ENCODE assay signal across 27 cellular contexts in genomic region chr7:710161-710560, GRCh38. TPM values are rescaled to one million over a fixed set of nuclear protein-coding genes. Genes with fewer than 3 reads are reported as not detected.
DNase-seq lines count a peak whose midpoint lies in the region; ATAC-seq and TF ChIP-seq lines count a peak whose summit lies in the region.
"Had no signal": no experiment of that assay in that cellular context is flagged by ENCODE, and none has a peak within 500 bp of the region (broad histone marks: within the 10 kb centered on the region; RNA-seq: fewer than 3 reads in every experiment).

No MANE protein-coding gene starts in this region.

- H3K27me3 ChIP-seq in GM23338 (ENCODE audit: insufficient read depth) (no peaks in the 10 kb centered on the region), upper lobe of right lung (no peaks in the 10 kb centered on the region)
- H3K27me3 ChIP-seq: breast epithelium, SJCRH30 had no signal

- H3K9me3 ChIP-seq in upper lobe of right lung, result no peaks in the 10 kb centered on the region
- H3K9me3 ChIP-seq: breast epithelium, Caco-2, heart right ventricle, prostate gland, SJCRH30, transverse colon had no signal

- H3K4me1 ChIP-seq in GM23338 (ENCODE audit: insufficient read depth), result peaks cover 3% of the 10 kb centered on the region; the same call in 1 of the 2 replicates
- H3K4me1 ChIP-seq in upper lobe of right lung, result peaks cover 4% of the 10 kb centered on the region
- H3K4me1 ChIP-seq: Caco-2, prostate gland, SJCRH30 had no signal

- DNase-seq in activated CD8-positive, alpha-beta memory T cell treated with anti-CD3 and anti-CD28 coated beads for 24 hours, result peak; percentile 44
- DNase-seq in activated CD8-positive, alpha-beta memory T cell treated with anti-CD3 and anti-CD28 coated beads, Interleukin-2, amount 50 U/mL, for 48 hours, result no peak
- DNase-seq in GM23338 (ENCODE audit: low spot score) (no peak), left lobe of liver (ENCODE audit: low spot score) (peak; percentile 26), posterior vena cava (ENCODE audit: low spot score) (peak; percentile 22), Kasumi-1 (lab: John Stamatoyannopoulos, UW) (no peak), NCI-H524 treated with DMSO at 0.1 percent for 48 hours (lab: John Stamatoyannopoulos, UW) (no peak), upper lobe of right lung (no peak)
- DNase-seq: activated CD4-positive, alpha-beta T cell treated with anti-CD3 and anti-CD28 coated beads for 36 hours; AML-193; effector memory CD4-positive, alpha-beta T cell; foreskin fibroblast; GOT3; heart right ventricle; left cardiac atrium; mesendoderm; MV-4-11; NCI-H146; NCI-H524; SJCRH30; stimulated activated CD8-positive, alpha-beta memory T cell treated with anti-CD3 and anti-CD28 coated beads, Interleukin-4, amount 100 ng/mL, for 48 hours; T-helper 1 cell; transverse colon had no signal

- H3K9me3 Mint-ChIP-seq in GM23338, result no peaks in the 10 kb centered on the region; the same call in none of the 3 replicates
- H3K9me3 Mint-ChIP-seq: activated T-helper 17 cell treated with anti-CD3 and anti-CD28 coated beads, Interleukin-2, amount 50 U/mL, for 72 hours had no signal

- H3K36me3 ChIP-seq in GM23338 (ENCODE audit: insufficient read depth) (no peaks in the 10 kb centered on the region), upper lobe of right lung (no peaks in the 10 kb centered on the region)
- H3K36me3 ChIP-seq: breast epithelium, heart right ventricle, prostate gland, SJCRH30, transverse colon had no signal

- H3K79me2 ChIP-seq in GM23338 (replicated peaks; ENCODE audit: insufficient read depth), result peaks cover 46% of the 10 kb centered on the region

- H3K27ac ChIP-seq in GM23338 (ENCODE audit: low read depth) (0 out of 2 replicates have a peak overlapping the region, but pooled peaks have one; percentile 59), upper lobe of right lung (no peak overlapping the region)
- H3K27ac ChIP-seq: breast epithelium, prostate gland, SJCRH30, transverse colon had no signal

- peak overlapping the region; percentile 1; the same call in 1 of the 3 replicates for H3K4me3 Mint-ChIP-seq in GM23338
- H3K4me3 Mint-ChIP-seq: activated CD4-positive, alpha-beta T cell treated with anti-CD3 and anti-CD28 coated beads for 36 hours; activated T-helper 17 cell treated with anti-CD3 and anti-CD28 coated beads, Interleukin-2, amount 50 U/mL, for 72 hours had no signal

- peaks cover 20% of the 10 kb centered on the region for H3K4me1 Mint-ChIP-seq in GM23338

- peaks cover 41% of the 10 kb centered on the region for H3K36me3 Mint-ChIP-seq in GM23338 (ENCODE audit: low read depth)

- H3K27ac Mint-ChIP-seq in GM23338, result no peak overlapping the region
- H3K27ac Mint-ChIP-seq: activated CD4-positive, alpha-beta T cell treated with anti-CD3 and anti-CD28 coated beads for 36 hours; activated T-helper 17 cell treated with anti-CD3 and anti-CD28 coated beads, Interleukin-2, amount 50 U/mL, for 72 hours had no signal

- H4K20me1 ChIP-seq in GM23338 (replicated peaks; ENCODE audit: insufficient read depth), result peaks cover 5% of the 10 kb centered on the region

- no peak overlapping the region for H2AFZ ChIP-seq in GM23338

- intact Hi-C loops in posterior vena cava (cut with DNase I) (no loop called here), upper lobe of right lung (cut with DNase I) (no loop called here)

- H3F3A ChIP-seq in GM23338 (replicated peaks; ENCODE audit: low read depth), result no peaks in the 10 kb centered on the region

- TF ChIP-seq CTCF in GM23338 (conservative IDR thresholded peaks at IDR 0.05; ENCODE audit: low read depth in 2 of 2), result no peak
- no peak for TF ChIP-seq CTCF in upper lobe of right lung (IDR thresholded peaks at IDR 0.05)

- H3K9me2 ChIP-seq in GM23338 (ENCODE audit: insufficient read depth), result no peaks in the 10 kb centered on the region

- peaks cover 7% of the 10 kb centered on the region for H3K27me3 Mint-ChIP-seq in GM23338 (ENCODE audit: insufficient read depth, low read depth, poor library complexity)
- H3K27me3 Mint-ChIP-seq: activated CD4-positive, alpha-beta T cell treated with anti-CD3 and anti-CD28 coated beads for 36 hours had no signal

- H3K4me3 ChIP-seq in GM23338 (no peak overlapping the region), upper lobe of right lung (no peak overlapping the region)
- H3K4me3 ChIP-seq: prostate gland, SJCRH30, transverse colon had no signal

- no peak for ATAC-seq in GM23338
- no peak for ATAC-seq in left lobe of liver
- ATAC-seq in upper lobe of right lung, result no peak
- ATAC-seq: activated CD4-positive, alpha-beta T cell treated with anti-CD3 and anti-CD28 coated beads for 36 hours; activated T-helper 17 cell treated with anti-CD3 and anti-CD28 coated beads, Interleukin-2, amount 50 U/mL, for 72 hours; heart right ventricle; left cardiac atrium had no signal

- no peak overlapping the region for H3K4me2 ChIP-seq in GM23338

TF ChIP-seq in GM23338, 12 proteins besides CTCF, POLR2A, EP300 and RAD21 (continues in another document):
- TF ChIP-seq EZH2 (IDR thresholded peaks at IDR 0.05; ENCODE audit: low read depth, unreplicated experiment) (no peak), STAT1 (IDR thresholded peaks at IDR 0.05; ENCODE audit: unreplicated experiment) (no peak), CREB1 (CRISPR knock-in tag; IDR thresholded peaks at IDR 0.05; ENCODE audit: low read depth) (no peak), JUNB (IDR thresholded peaks at IDR 0.05; ENCODE audit: unreplicated experiment) (no peak), ZNF331 (CRISPR knock-in tag; IDR thresholded peaks at IDR 0.05; ENCODE audit: low read depth) (no peak), ZNF114 (CRISPR knock-in tag; IDR thresholded peaks at IDR 0.05) (no peak), POLR2AphosphoS5 (IDR thresholded peaks at IDR 0.05; ENCODE audit: low read depth) (no peak), REST (IDR thresholded peaks at IDR 0.05; ENCODE audit: unreplicated experiment) (no peak)

RNA-seq across cellular contexts. Expression of gene DNAAF5, which starts 16.3 kb away (rescaled TPM):
- total RNA-seq in GM23338 (2014; rRNA removed; shearing (Covaris generic)), result 74.0 and 86.7 TPM in 2 replicates
- 20.4 and 20.9 TPM in 2 replicates for polyA plus RNA-seq in GM23338 (2016; fragmentation: Nextera tagmentation; extraction: Ambion mirVana)
- total RNA-seq in left lobe of liver, result 10.0 TPM
- 10 to 100 TPM; 12.6 to 16.9 TPM for total RNA-seq in posterior vena cava
- 15.8 TPM for total RNA-seq in upper lobe of right lung

RNA-seq across cellular contexts. Expression of gene PRKAR1B, which starts 16.9 kb away (rescaled TPM):
- total RNA-seq in GM23338 (2014; rRNA removed; shearing (Covaris generic)), result 34.7 and 36.7 TPM in 2 replicates
- 30.6 and 35.7 TPM in 2 replicates for polyA plus RNA-seq in GM23338 (2016; fragmentation: Nextera tagmentation; extraction: Ambion mirVana)
- total RNA-seq in left lobe of liver (7.0 TPM), posterior vena cava (10 to 100 TPM; 10.1 TPM), upper lobe of right lung (25.7 TPM)

Comparison
In these comparisons a context has a peak if more than half of its experiments do, and no peak if none do; other contexts are left out.
1. DNase-seq: peak in activated CD8-positive, alpha-beta memory T cell treated with anti-CD3 and anti-CD28 coated beads for 24 hours (single experiment), left lobe of liver (single experiment) and posterior vena cava (single experiment); none in activated CD8-positive, alpha-beta memory T cell treated with anti-CD3 and anti-CD28 coated beads, Interleukin-2, amount 50 U/mL, for 48 hours (single experiment), GM23338 (single experiment), Kasumi-1 (0 of 2), NCI-H524 treated with DMSO at 0.1 percent for 48 hours (single experiment) and upper lobe of right lung (single experiment).